Comparison of ENCODE assay signal across 10 cellular contexts in genomic region chr6:107539409-107539808, GRCh38. TPM values are rescaled to one million over a fixed set of nuclear protein-coding genes. Genes with fewer than 3 reads are reported as not detected.
DNase-seq lines count a peak whose midpoint lies in the region; ATAC-seq, FAIRE-seq and TF ChIP-seq lines count a peak whose summit lies in the region.
"Had no signal": no experiment of that assay in that cellular context is flagged by ENCODE, and none has a peak within 500 bp of the region (broad histone marks: within the 10 kb centered on the region; RNA-seq: fewer than 3 reads in every experiment).

No MANE protein-coding gene starts in this region.

- H3K27ac ChIP-seq in smooth muscle cell (ENCODE audit: low read depth) (peak overlapping the region; percentile 21), WERI-Rb-1 (no peak overlapping the region)

- H3K36me3 ChIP-seq in smooth muscle cell (ENCODE audit: low read depth) = no peaks in the 10 kb centered on the region
- H3K36me3 ChIP-seq in WERI-Rb-1 = no peaks in the 10 kb centered on the region

- H3K79me2 ChIP-seq in smooth muscle cell (ENCODE audit: low read depth) = no peaks in the 10 kb centered on the region

- H3K9me3 ChIP-seq in smooth muscle cell (replicated peaks; ENCODE audit: low read depth) (no peaks in the 10 kb centered on the region), WERI-Rb-1 (ENCODE audit: severe bottlenecking) (no peaks in the 10 kb centered on the region)

- FAIRE-seq in islet of Langerhans (lab: Jason Lieb, UNC) = peak; percentile 95

- 13% methylated on average over 6 of the region's 6 CpGs for WGBS in smooth muscle cell (ENCODE audit: low lambda C conversion rate)

- no peaks in the 10 kb centered on the region for H4K20me1 ChIP-seq in smooth muscle cell (ENCODE audit: low read depth)

- H3K9ac ChIP-seq in smooth muscle cell (ENCODE audit: low read depth) = peak overlapping the region; percentile 28

- ATAC-seq in GM18868 (IDR thresholded peaks at IDR 0.05; ENCODE audit: unreplicated experiment) = no peak

- peaks cover 44% of the 10 kb centered on the region for H3K4me1 ChIP-seq in smooth muscle cell (ENCODE audit: low read depth)

- H2AFZ ChIP-seq in smooth muscle cell (ENCODE audit: low read depth) = no peak overlapping the region

- TF ChIP-seq CTCF in smooth muscle cell (IDR thresholded peaks at IDR 0.05; ENCODE audit: borderline replicate concordance, insufficient read depth, poor library complexity, severe bottlenecking) (no peak), WERI-Rb-1 (IDR thresholded peaks at IDR 0.05; ENCODE audit: low read depth, low read length) (no peak)

- peak; percentile 1 for DNase-seq in NCI-H510A treated with DMSO at 0.1 percent for 48 hours (lab: John Stamatoyannopoulos, UW)
- no peak for DNase-seq in NCI-H510A (lab: John Stamatoyannopoulos, UW)
- peak; percentile 52 for DNase-seq in SK-N-DZ (ENCODE audit: low spot score)
- DNase-seq in smooth muscle cell (lab: John Stamatoyannopoulos, UW; ENCODE audit: unreplicated experiment) = no peak
- DNase-seq in effector CD8-positive, alpha-beta T cell (lab: John Stamatoyannopoulos, UW) = no peak
- no peak for DNase-seq in WERI-Rb-1
- DNase-seq: H7; stimulated activated CD8-positive, alpha-beta memory T cell treated with anti-CD3 and anti-CD28 coated beads, Interleukin-4, amount 100 ng/mL, for 48 hours had no signal

- H3F3A ChIP-seq in smooth muscle cell (ENCODE audit: low read depth) = peaks cover 3% of the 10 kb centered on the region

- H3K27me3 ChIP-seq in smooth muscle cell (ENCODE audit: low read depth) (no peaks in the 10 kb centered on the region), WERI-Rb-1 (ENCODE audit: insufficient read depth, low read depth, severe bottlenecking) (no peaks in the 10 kb centered on the region)

- peak overlapping the region; percentile 70 for H3K4me2 ChIP-seq in smooth muscle cell

- H3K4me3 ChIP-seq in smooth muscle cell (peak overlapping the region; percentile 8), WERI-Rb-1 (ENCODE audit: low read depth, low read length) (no peak overlapping the region)

RNA-seq across cellular contexts. Expression of gene SOBP, which starts 49.5 kb away (rescaled TPM):
- 1.8 and 5.2 TPM in 2 replicates for polyA plus RNA-seq in SK-N-DZ (2014; cell fraction: cytosol; rRNA removed)
- polyA plus RNA-seq in SK-N-DZ (2014; cell fraction: nucleus; rRNA removed) = 3.0 and 4.4 TPM in 2 replicates
- 0.67 and 3.0 TPM in 2 replicates for total RNA-seq in smooth muscle cell
- 2.7 and 4.0 TPM in 2 replicates for polyA plus RNA-seq in smooth muscle cell

Comparison
In these comparisons a context has a peak if more than half of its experiments do, and no peak if none do; other contexts are left out.
1. DNase-seq: peak in NCI-H510A treated with DMSO at 0.1 percent for 48 hours (single experiment) and SK-N-DZ (single experiment); none in NCI-H510A (single experiment), smooth muscle cell (single experiment), effector CD8-positive, alpha-beta T cell (single experiment) and WERI-Rb-1 (single experiment).